In the genomic region with DNA sequence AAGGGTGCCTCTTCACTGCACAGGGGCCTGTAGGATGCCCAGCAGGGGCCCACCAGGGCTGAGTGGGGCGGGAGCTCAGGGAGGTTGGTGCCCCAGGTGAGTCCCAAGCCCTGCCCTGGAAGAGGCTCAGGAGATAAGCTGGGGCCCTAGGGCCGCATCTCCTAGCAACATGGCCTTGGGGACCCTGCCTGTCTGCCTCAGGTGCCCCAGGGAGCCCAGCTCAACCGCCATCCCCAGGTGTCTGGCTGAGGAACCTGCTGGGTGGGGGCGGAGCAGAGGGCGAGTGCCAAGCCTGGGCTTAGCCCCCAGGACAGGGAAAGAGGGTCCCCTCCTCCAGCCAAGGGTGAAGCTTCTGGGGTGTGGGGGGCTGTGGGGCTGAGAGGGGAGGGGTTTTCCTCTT, we compare ENCODE assay signal across 25 cellular contexts.
DNase-seq lines count a peak whose midpoint lies in the region; ATAC-seq and TF ChIP-seq lines count a peak whose summit lies in the region.
"Had no signal": no experiment of that assay in that cellular context is flagged by ENCODE, and none has a peak within 500 bp of the region (broad histone marks: within the 10 kb centered on the region; RNA-seq: fewer than 3 reads in every experiment).

No MANE protein-coding gene starts in this region.

- H3K27ac ChIP-seq in BLaER1 (peak overlapping the region; percentile 70), WERI-Rb-1 (peak overlapping the region; percentile 14; the same call in 1 of the 2 replicates)
- H3K27ac ChIP-seq: SK-N-MC had no signal

- no peak for TF ChIP-seq CTCF in WERI-Rb-1 (IDR thresholded peaks at IDR 0.05; ENCODE audit: low read depth, low read length)

- peaks cover 79% of the 10 kb centered on the region for H3K4me1 ChIP-seq in BLaER1

- no peak for ATAC-seq in HG02610 (IDR thresholded peaks at IDR 0.05; ENCODE audit: unreplicated experiment)
- ATAC-seq in HG02798 (IDR thresholded peaks at IDR 0.05; ENCODE audit: poor library complexity, unreplicated experiment), result no peak
- ATAC-seq: HCT116, PC-3 had no signal

- peak overlapping the region; percentile 93 for H3K4me2 ChIP-seq in BLaER1

- 0 out of 2 replicates have a peak overlapping the region, but pooled peaks have one; percentile 3 for H3K4me3 ChIP-seq in BLaER1
- no peak overlapping the region for H3K4me3 ChIP-seq in WERI-Rb-1 (ENCODE audit: low read depth, low read length)
- H3K4me3 ChIP-seq: SK-N-MC had no signal

- DNase-seq in NCI-H146 (lab: John Stamatoyannopoulos, UW) (peak; percentile 10), NCI-H146 treated with DMSO at 0.1 percent for 48 hours (lab: John Stamatoyannopoulos, UW; ENCODE audit: unreplicated experiment) (no peak), NCI-H2171 (lab: John Stamatoyannopoulos, UW) (peak; percentile 22), WERI-Rb-1 (no peak), putamen (ENCODE audit: low spot score) (no peak)
- DNase-seq: 8988T; ACHN; BE2C; CD4-positive, CD25-positive, alpha-beta regulatory T cell; DMS53; IMR-90; KG1; MM.1S; NCI-H187 treated with DMSO at 0.1 percent for 48 hours; NCI-H446; NCI-H524 treated with DMSO at 0.1 percent for 48 hours; NCI-H82; NK-92 treated with Interleukin-12 subunit alpha and Interleukin-12 subunit beta, amount 100 ng/mL, for 24 hours; PC-3; SIG-M5 had no signal

- H3K27me3 ChIP-seq in BLaER1, result no peaks in the 10 kb centered on the region
- no peaks in the 10 kb centered on the region for H3K27me3 ChIP-seq in WERI-Rb-1 (ENCODE audit: insufficient read depth, low read depth, severe bottlenecking)
- H3K27me3 ChIP-seq: BE2C had no signal

- H4K20me1 ChIP-seq in BLaER1, result no peaks in the 10 kb centered on the region

- H3K9me3 ChIP-seq in BLaER1, result peaks cover 5% of the 10 kb centered on the region
- no peaks in the 10 kb centered on the region for H3K9me3 ChIP-seq in WERI-Rb-1 (ENCODE audit: severe bottlenecking)
- H3K9me3 ChIP-seq: BE2C had no signal

- H3K9ac ChIP-seq in BLaER1, result peak overlapping the region; percentile 41; the same call in 1 of the 2 replicates

- H3K36me3 ChIP-seq in BLaER1 (no peaks in the 10 kb centered on the region), WERI-Rb-1 (no peaks in the 10 kb centered on the region)
- H3K36me3 ChIP-seq: BE2C had no signal

Comparison
In these comparisons a context has a peak if more than half of its experiments do, and no peak if none do; other contexts are left out.
1. DNase-seq: peak in NCI-H146 (single experiment) and NCI-H2171 (single experiment); none in NCI-H146 treated with DMSO at 0.1 percent for 48 hours (single experiment), WERI-Rb-1 (single experiment) and putamen (single experiment).